In the genomic region with DNA sequence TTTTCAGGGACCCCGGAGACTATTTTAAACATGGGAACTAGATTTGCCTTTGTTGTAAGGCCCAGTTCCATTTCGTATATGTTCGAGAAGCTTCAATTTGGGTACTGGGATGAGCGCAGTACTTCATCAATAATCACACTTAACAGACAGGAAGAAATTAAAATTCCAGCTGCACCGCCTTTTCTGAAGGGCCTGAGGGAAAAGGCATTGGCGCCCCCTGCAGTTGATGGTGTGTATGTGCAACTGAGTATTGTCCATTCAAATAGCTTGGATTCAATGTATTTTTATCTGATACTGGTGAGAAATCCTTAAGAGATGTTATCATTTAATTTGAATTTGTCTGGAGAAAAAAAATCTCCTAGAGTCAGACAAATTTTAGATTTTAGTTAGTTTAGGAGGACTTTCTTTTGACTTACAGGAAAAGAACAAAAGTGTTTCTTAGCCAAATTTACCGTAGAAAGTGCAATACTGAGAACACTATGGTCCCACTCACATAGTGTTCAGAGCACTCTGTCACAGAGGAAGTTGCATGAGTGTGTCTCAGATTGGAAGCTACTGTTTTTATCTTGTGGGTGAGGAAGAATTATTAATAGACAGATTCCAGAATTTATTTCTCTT, we compare ENCODE assay signal across 8 cellular contexts. TPM values are rescaled to one million over a fixed set of nuclear protein-coding genes. Genes with fewer than 3 reads are reported as not detected.
A peak's percentile ranks its signal among the peaks of the same experiment; 100 is the strongest.
DNase-seq lines count a peak whose midpoint lies in the region; ATAC-seq and TF ChIP-seq lines count a peak whose summit lies in the region.

No MANE protein-coding gene starts in this region.

- intact Hi-C loops in Caco-2 (cut with micrococcal nuclease; ENCODE audit: unreplicated experiment) = no loop called here
- intact Hi-C loops in Panc1 (cut with micrococcal nuclease; ENCODE audit: unreplicated experiment) = no loop called here
- intact Hi-C loops in body of pancreas (cut with DNase I) = loop anchor here (10.0 kb wide), 1 partner anchor 206 kb away; no protein-coding TSS in a partner anchor

- POLR2A ChIA-PET in Caco-2 (lab: Charles Lee) = no interaction called here
- POLR2A ChIA-PET in Panc1 (lab: Charles Lee) = no interaction called here

- no peaks in the 10 kb centered on the region for H3K36me3 Mint-ChIP-seq in Caco-2 (ENCODE audit: insufficient read depth, unreplicated experiment)
- no peaks in the 10 kb centered on the region for H3K36me3 Mint-ChIP-seq in HFFc6 (ENCODE audit: low read depth)

- H3K4me1 Mint-ChIP-seq in Caco-2 (ENCODE audit: low read depth, unreplicated experiment) (no peaks in the 10 kb centered on the region), HFFc6 (ENCODE audit: low read depth) (no peaks in the 10 kb centered on the region)

- no peaks in the 10 kb centered on the region for H3K9me3 ChIP-seq in Caco-2
- no peaks in the 10 kb centered on the region for H3K9me3 ChIP-seq in Panc1 (ENCODE audit: control insufficient read depth, insufficient read depth, low read depth, low read length)
- H3K9me3 ChIP-seq in body of pancreas = no peaks in the 10 kb centered on the region

- H3K27ac Mint-ChIP-seq in Caco-2 (ENCODE audit: unreplicated experiment) (no peak overlapping the region), HFFc6 (no peak overlapping the region)

- no peak; the same call in 1 of the 2 replicates for ATAC-seq in Panc1
- ATAC-seq in body of pancreas = peak; percentile 30
- no peak for ATAC-seq in GM21737 (IDR thresholded peaks at IDR 0.05; ENCODE audit: unreplicated experiment)
- ATAC-seq in GM21528 (IDR thresholded peaks at IDR 0.05; ENCODE audit: low FRiP score, unreplicated experiment) = no peak

- H3K27me3 ChIP-seq in Caco-2 (replicated peaks; ENCODE audit: control insufficient read depth, insufficient read depth, low read length) (no peaks in the 10 kb centered on the region), Panc1 (ENCODE audit: control insufficient read depth, insufficient read depth, low read length) (peaks cover 17% of the 10 kb centered on the region), body of pancreas (peaks cover under 1 to 1% of the 10 kb centered on the region in 2 donors)

- TF ChIP-seq POLR2A in body of pancreas (IDR thresholded peaks at IDR 0.05) = no peak

- no peak overlapping the region for H3K27ac ChIP-seq in Panc1 (ENCODE audit: low read length)
- H3K27ac ChIP-seq in body of pancreas = no peak overlapping the region

- H3K36me3 ChIP-seq in Caco-2 (ENCODE audit: control insufficient read depth, insufficient read depth, low read length) = no peaks in the 10 kb centered on the region
- H3K36me3 ChIP-seq in Panc1 (ENCODE audit: control insufficient read depth, insufficient read depth, low read length) = no peaks in the 10 kb centered on the region
- H3K36me3 ChIP-seq in body of pancreas (replicated peaks in 1 of 2; ENCODE audit: insufficient read depth in 1 of 2, low read depth in 2 of 2) = no peaks in the 10 kb centered on the region

- 28 to 30% methylated on average over 7 of the region's 7 CpGs for WGBS in body of pancreas, 2 donors

- no peak overlapping the region for H3K4me3 Mint-ChIP-seq in Caco-2 (ENCODE audit: unreplicated experiment)
- no peak overlapping the region for H3K4me3 Mint-ChIP-seq in HFFc6

- DNase-seq in Caco-2 = peak in 1 of 2 experiments; percentile 56
- peak; percentile 19 for DNase-seq in HFFc6
- DNase-seq in Panc1 (ENCODE audit: low read depth, low spot score) = peak; percentile 24
- peak; percentile 56 to 64 (median 62) for DNase-seq in body of pancreas
- peak; percentile 62 for DNase-seq in islet precursor cell
- peak; percentile 46 for DNase-seq in stimulated activated CD4-positive, alpha-beta T cell treated with anti-CD3 and anti-CD28 coated beads, Interleukin-1b, Interleukin-23, amount 100 ng/mL, for 48 hours

- no peak overlapping the region for H3K4me3 ChIP-seq in Caco-2 (ENCODE audit: low read depth, low read length)
- H3K4me3 ChIP-seq in Panc1 (ENCODE audit: low read depth in 2 of 2, low read length in 2 of 2) = no peak overlapping the region
- H3K4me3 ChIP-seq in body of pancreas = no peak overlapping the region

- H3K4me1 ChIP-seq in Caco-2 = no peaks in the 10 kb centered on the region
- no peaks in the 10 kb centered on the region for H3K4me1 ChIP-seq in Panc1 (ENCODE audit: control insufficient read depth, insufficient read depth, low read length)
- peaks cover 4% of the 10 kb centered on the region for H3K4me1 ChIP-seq in body of pancreas

- no TSS peak for BruUV-seq in Caco-2 (replicated peaks; lab: Mats Ljungman, UMichigan)
- no TSS peak for BruUV-seq in Panc1 (replicated peaks; lab: Mats Ljungman, UMichigan)

- H3K27me3 Mint-ChIP-seq in Caco-2 (ENCODE audit: insufficient read depth, unreplicated experiment) (peaks cover 20% of the 10 kb centered on the region), HFFc6 (ENCODE audit: insufficient read depth) (peaks cover 27% of the 10 kb centered on the region)

- in situ Hi-C loops in Panc1 (cut with HindIII; ENCODE audit: low pct_unique_long_range_greater_than_20kb, low sequenced_read_pairs) = no loop called here

- no peaks in the 10 kb centered on the region for H3K9me3 Mint-ChIP-seq in Caco-2 (ENCODE audit: unreplicated experiment)
- H3K9me3 Mint-ChIP-seq in HFFc6 = no peaks in the 10 kb centered on the region

- CTCF ChIA-PET in Caco-2 (lab: Charles Lee) = interaction anchor here (0.6 to 1.9 kb wide), 14 partner anchors 9 to 804 kb away, joined by 3 to 15 read pairs (median 4); no protein-coding TSS in a partner anchor
- CTCF ChIA-PET in Panc1 (lab: Charles Lee) = interaction anchor here (0.6 to 2.0 kb wide), 12 partner anchors 19 to 1525 kb away, joined by 3 to 11 read pairs (median 3); no protein-coding TSS in a partner anchor

- TF ChIP-seq CTCF in Caco-2 (IDR thresholded peaks at IDR 0.05; ENCODE audit: insufficient read depth in 1 of 2, low read depth in 1 of 2, low read length in 1 of 2, severe bottlenecking in 1 of 2, unreplicated experiment in 1 of 2) = peak; percentile 77 to 85
- TF ChIP-seq CTCF in HFFc6 (IDR thresholded peaks at IDR 0.05) = peak; percentile 98
- TF ChIP-seq CTCF in Panc1 (IDR thresholded peaks at IDR 0.05) = peak; percentile 94
- peak; percentile 77 to 95 (median 82) for TF ChIP-seq CTCF in body of pancreas (IDR thresholded peaks at IDR 0.05)

RNA-seq across cellular contexts. Expression of gene ALDH1A2, which starts 5.4 kb away (rescaled TPM):
- 0.61 and 0.65 TPM in 2 replicates for total RNA-seq in Caco-2 (2022)
- total RNA-seq in HFFc6 (2021; fragmentation: NEBNext Ultra II Directional; extraction: Animal tissue kit (Norgen Biotek cat#: 25700)) = not detected
- 0.98 TPM for total RNA-seq in Panc1 (2021; ENCODE audit: unreplicated experiment)
- polyA plus RNA-seq in Panc1 (2012; ENCODE audit: insufficient read length) = not detected
- 1 to 10 TPM; 1.6 to 2.1 TPM for total RNA-seq in body of pancreas
